In the genomic region with DNA sequence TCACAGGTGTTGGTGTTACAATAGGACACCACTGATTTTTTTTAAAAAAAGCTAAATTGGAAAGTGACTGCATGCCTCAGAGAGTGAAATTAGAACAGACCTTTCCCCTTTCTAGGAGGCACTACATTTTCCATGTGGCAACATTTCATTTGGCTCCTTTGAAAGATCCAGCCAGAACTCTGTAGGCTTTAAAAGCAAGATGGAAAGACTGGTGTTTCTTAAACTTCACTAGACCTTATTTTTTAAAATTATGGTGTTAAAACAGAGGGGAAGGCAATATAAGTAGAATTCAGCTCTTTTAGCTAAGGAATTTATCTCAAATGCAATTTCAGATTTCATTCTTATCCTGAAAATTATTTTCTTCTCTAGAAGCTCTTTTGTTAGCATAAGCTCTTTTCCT, we compare ENCODE assay signal across 1 cellular context.
TF ChIP-seq lines count a peak whose summit lies in the region.

No MANE protein-coding gene starts in this region.

TF ChIP-seq in WTC11, 78 proteins besides CTCF, POLR2A, EP300 and RAD21 (continued from another document):
- TF ChIP-seq, protein P1, sequence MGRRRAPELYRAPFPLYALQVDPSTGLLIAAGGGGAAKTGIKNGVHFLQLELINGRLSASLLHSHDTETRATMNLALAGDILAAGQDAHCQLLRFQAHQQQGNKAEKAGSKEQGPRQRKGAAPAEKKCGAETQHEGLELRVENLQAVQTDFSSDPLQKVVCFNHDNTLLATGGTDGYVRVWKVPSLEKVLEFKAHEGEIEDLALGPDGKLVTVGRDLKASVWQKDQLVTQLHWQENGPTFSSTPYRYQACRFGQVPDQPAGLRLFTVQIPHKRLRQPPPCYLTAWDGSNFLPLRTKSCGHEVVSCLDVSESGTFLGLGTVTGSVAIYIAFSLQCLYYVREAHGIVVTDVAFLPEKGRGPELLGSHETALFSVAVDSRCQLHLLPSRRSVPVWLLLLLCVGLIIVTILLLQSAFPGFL (CRISPR knock-in tag; IDR thresholded peaks at IDR 0.05; ENCODE audit: borderline replicate concordance): no peak
- TF ChIP-seq FOXP1 (CRISPR knock-in tag; IDR thresholded peaks at IDR 0.05; ENCODE audit: borderline replicate concordance) (no peak), NFE2L1 (CRISPR knock-in tag; IDR thresholded peaks at IDR 0.05) (no peak), ZNF396 (CRISPR knock-in tag; IDR thresholded peaks at IDR 0.05; ENCODE audit: borderline replicate concordance) (no peak)
- TF ChIP-seq, protein P2, sequence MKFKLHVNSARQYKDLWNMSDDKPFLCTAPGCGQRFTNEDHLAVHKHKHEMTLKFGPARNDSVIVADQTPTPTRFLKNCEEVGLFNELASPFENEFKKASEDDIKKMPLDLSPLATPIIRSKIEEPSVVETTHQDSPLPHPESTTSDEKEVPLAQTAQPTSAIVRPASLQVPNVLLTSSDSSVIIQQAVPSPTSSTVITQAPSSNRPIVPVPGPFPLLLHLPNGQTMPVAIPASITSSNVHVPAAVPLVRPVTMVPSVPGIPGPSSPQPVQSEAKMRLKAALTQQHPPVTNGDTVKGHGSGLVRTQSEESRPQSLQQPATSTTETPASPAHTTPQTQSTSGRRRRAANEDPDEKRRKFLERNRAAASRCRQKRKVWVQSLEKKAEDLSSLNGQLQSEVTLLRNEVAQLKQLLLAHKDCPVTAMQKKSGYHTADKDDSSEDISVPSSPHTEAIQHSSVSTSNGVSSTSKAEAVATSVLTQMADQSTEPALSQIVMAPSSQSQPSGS (CRISPR knock-in tag; IDR thresholded peaks at IDR 0.05; ENCODE audit: borderline replicate concordance, low read depth): no peak
- TF ChIP-seq, protein P3, sequence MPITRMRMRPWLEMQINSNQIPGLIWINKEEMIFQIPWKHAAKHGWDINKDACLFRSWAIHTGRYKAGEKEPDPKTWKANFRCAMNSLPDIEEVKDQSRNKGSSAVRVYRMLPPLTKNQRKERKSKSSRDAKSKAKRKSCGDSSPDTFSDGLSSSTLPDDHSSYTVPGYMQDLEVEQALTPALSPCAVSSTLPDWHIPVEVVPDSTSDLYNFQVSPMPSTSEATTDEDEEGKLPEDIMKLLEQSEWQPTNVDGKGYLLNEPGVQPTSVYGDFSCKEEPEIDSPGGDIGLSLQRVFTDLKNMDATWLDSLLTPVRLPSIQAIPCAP (CRISPR knock-in tag; IDR thresholded peaks at IDR 0.05): no peak
- TF ChIP-seq, protein P4, sequence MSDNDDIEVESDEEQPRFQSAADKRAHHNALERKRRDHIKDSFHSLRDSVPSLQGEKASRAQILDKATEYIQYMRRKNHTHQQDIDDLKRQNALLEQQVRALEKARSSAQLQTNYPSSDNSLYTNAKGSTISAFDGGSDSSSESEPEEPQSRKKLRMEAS (CRISPR knock-in tag; IDR thresholded peaks at IDR 0.05): no peak
